In the genomic region with DNA sequence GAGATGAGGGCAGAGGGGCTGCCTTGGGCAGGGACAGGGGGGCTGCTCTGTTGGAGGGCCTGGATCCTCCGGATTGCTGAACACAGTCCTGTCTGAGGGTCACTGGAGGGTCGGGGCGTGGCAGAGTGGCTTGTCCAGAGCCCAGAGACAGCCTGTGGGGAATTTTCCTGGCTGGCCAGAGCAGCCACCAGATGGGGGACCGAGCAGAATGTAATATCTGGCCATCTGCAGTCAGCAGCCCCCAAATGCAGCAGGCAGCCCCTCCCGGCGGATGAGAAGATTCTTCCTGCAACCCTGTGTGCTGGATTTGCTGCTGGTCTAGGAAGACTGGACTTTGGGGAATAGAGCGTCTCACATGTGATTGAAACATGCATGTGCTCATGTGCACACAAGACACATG, we compare ENCODE assay signal across 33 cellular contexts. TPM values are rescaled to one million over a fixed set of nuclear protein-coding genes. Genes with fewer than 3 reads are reported as not detected.
"Had no signal": no experiment of that assay in that cellular context is flagged by ENCODE, and none has a peak within 500 bp of the region (broad histone marks: within the 10 kb centered on the region; RNA-seq: fewer than 3 reads in every experiment).

No MANE protein-coding gene starts in this region.

- ATAC-seq: naive thymus-derived CD8-positive, alpha-beta T cell; natural killer cell treated with Interleukin-12 subunit alpha and Interleukin-12 subunit beta and Interleukin-15 and Interleukin-18, amount 100 ng/mL, for 72 hours; psoas muscle; right cardiac atrium; sciatic nerve; stimulated activated memory B cell treated with anti-CD40 and anti-IgM and Interleukin-4, amounts not matched to agents 10 μg/mL and 1 μg/mL and 100 μg/mL, for 72 hours; stimulated activated naive CD8-positive, alpha-beta T cell treated with anti-CD3 and anti-CD28 coated beads, Interleukin-15, amount 100 ng/mL, for 72 hours; stimulated activated naive CD8-positive, alpha-beta T cell treated with anti-CD3 and anti-CD28 coated beads, Interleukin-15, Interleukin-2, amounts not matched to agents 100 U/mL and 50 U/mL, for 24 hours; upper lobe of right lung had no signal

- H3K4me1 Mint-ChIP-seq: naive B cell; naive thymus-derived CD8-positive, alpha-beta T cell; neural crest cell; stimulated activated memory B cell treated with anti-CD40 and anti-IgM and Interleukin-4, amounts not matched to agents 10 μg/mL and 1 μg/mL and 100 μg/mL, for 72 hours; stimulated activated naive CD8-positive, alpha-beta T cell treated with anti-CD3 and anti-CD28 coated beads, Interleukin-15, amount 100 ng/mL, for 72 hours had no signal

- H3K4me3 Mint-ChIP-seq: naive B cell; naive thymus-derived CD8-positive, alpha-beta T cell; natural killer cell treated with Interleukin-12 subunit alpha and Interleukin-12 subunit beta and Interleukin-15 and Interleukin-18, amount 100 ng/mL, for 72 hours; nephron progenitor cell; neural crest cell; stimulated activated memory B cell treated with anti-CD40 and anti-IgM and Interleukin-4, amounts not matched to agents 10 μg/mL and 1 μg/mL and 100 μg/mL, for 72 hours; stimulated activated naive CD8-positive, alpha-beta T cell treated with anti-CD3 and anti-CD28 coated beads, Interleukin-15, amount 100 ng/mL, for 72 hours had no signal

- H3K36me3 ChIP-seq: ovary, spleen, suprapubic skin, tibial artery, transverse colon, upper lobe of right lung, uterus had no signal

- H3K27ac ChIP-seq: ovary, parathyroid adenoma, psoas muscle, skin epidermis, spleen, suprapubic skin, testis, tibial artery, transverse colon, upper lobe of right lung, uterus had no signal

- H3K9ac ChIP-seq: parathyroid adenoma had no signal

- H3K9me3 ChIP-seq: ovary, psoas muscle, spleen, suprapubic skin, testis, tibial artery, transverse colon, upper lobe of right lung, uterus had no signal

- DNase-seq: naive B cell; naive thymus-derived CD8-positive, alpha-beta T cell; nephron progenitor cell; occipital lobe; ovary; posterior cingulate gyrus; psoas muscle; right cardiac atrium; spleen; stimulated activated CD4-positive, alpha-beta T cell treated with anti-CD3 and anti-CD28 coated beads, Interleukin-12 subunit alpha, Interleukin-12 subunit beta, amount 100 ng/mL, for 4 hours; stimulated activated CD4-positive, alpha-beta T cell treated with anti-CD3 and anti-CD28 coated beads, Interleukin-1b, Interleukin-23, amount 100 ng/mL, for 48 hours; stimulated activated CD4-positive, alpha-beta T cell treated with anti-CD3 and anti-CD28 coated beads, Interleukin-4, amount 100 ng/mL, for 1 hour; stimulated activated CD4-positive, alpha-beta T cell treated with anti-CD3 and anti-CD28 coated beads, Interleukin-4, amount 100 ng/mL, for 4 hours; stimulated activated CD8-positive, alpha-beta memory T cell treated with anti-CD3 and anti-CD28 coated beads, Interleukin-4, amount 100 ng/mL, for 48 hours; stimulated activated naive CD4-positive, alpha-beta T cell; stimulated activated naive CD8-positive, alpha-beta T cell treated with anti-CD3 and anti-CD28 coated beads, Interleukin-15, amount 100 ng/mL, for 72 hours; stimulated activated naive CD8-positive, alpha-beta T cell treated with anti-CD3 and anti-CD28 coated beads, Interleukin-15, Interleukin-2, amounts not matched to agents 100 U/mL and 50 U/mL, for 24 hours; substantia nigra; testis; tibial artery; transverse colon; upper lobe of right lung; uterus had no signal

- H3K9me3 Mint-ChIP-seq: natural killer cell treated with Interleukin-12 subunit alpha and Interleukin-12 subunit beta and Interleukin-15 and Interleukin-18, amount 100 ng/mL, for 72 hours; nephron progenitor cell had no signal

- H3K27me3 ChIP-seq: ovary, testis, tibial artery, transverse colon, upper lobe of right lung, uterus had no signal

- H3K4me2 ChIP-seq: smooth muscle cell had no signal

- H3K36me3 Mint-ChIP-seq: naive B cell; naive thymus-derived CD8-positive, alpha-beta T cell; natural killer cell treated with Interleukin-12 subunit alpha and Interleukin-12 subunit beta and Interleukin-15 and Interleukin-18, amount 100 ng/mL, for 72 hours; stimulated activated memory B cell treated with anti-CD40 and anti-IgM and Interleukin-4, amounts not matched to agents 10 μg/mL and 1 μg/mL and 100 μg/mL, for 72 hours had no signal

- H3K27ac Mint-ChIP-seq: naive thymus-derived CD8-positive, alpha-beta T cell; natural killer cell treated with Interleukin-12 subunit alpha and Interleukin-12 subunit beta and Interleukin-15 and Interleukin-18, amount 100 ng/mL, for 72 hours; nephron progenitor cell; progenitor cell of endocrine pancreas; stimulated activated memory B cell treated with anti-CD40 and anti-IgM and Interleukin-4, amounts not matched to agents 10 μg/mL and 1 μg/mL and 100 μg/mL, for 72 hours had no signal

- H3K4me3 ChIP-seq: ovary, psoas muscle, skin epidermis, smooth muscle cell, spleen, suprapubic skin, testis, tibial artery, transverse colon, upper lobe of right lung, uterus had no signal

- H3K4me1 ChIP-seq: parathyroid adenoma, psoas muscle, spleen, suprapubic skin, testis, tibial artery, transverse colon, upper lobe of right lung, uterus had no signal

- H2AFZ ChIP-seq: parathyroid adenoma had no signal

RNA-seq across cellular contexts. Expression of gene NOS1, which starts 23.3 kb away (rescaled TPM):
- total RNA-seq: naive thymus-derived CD8-positive, alpha-beta T cell; natural killer cell treated with Interleukin-12 subunit alpha and Interleukin-12 subunit beta and Interleukin-15 and Interleukin-18, amount 100 ng/mL, for 72 hours; osteoblast had no signal
- polyA plus RNA-seq: naive thymus-derived CD8-positive, alpha-beta T cell; smooth muscle cell had no signal
